ENCODE assay signal across 8 cellular contexts in the genomic region with DNA sequence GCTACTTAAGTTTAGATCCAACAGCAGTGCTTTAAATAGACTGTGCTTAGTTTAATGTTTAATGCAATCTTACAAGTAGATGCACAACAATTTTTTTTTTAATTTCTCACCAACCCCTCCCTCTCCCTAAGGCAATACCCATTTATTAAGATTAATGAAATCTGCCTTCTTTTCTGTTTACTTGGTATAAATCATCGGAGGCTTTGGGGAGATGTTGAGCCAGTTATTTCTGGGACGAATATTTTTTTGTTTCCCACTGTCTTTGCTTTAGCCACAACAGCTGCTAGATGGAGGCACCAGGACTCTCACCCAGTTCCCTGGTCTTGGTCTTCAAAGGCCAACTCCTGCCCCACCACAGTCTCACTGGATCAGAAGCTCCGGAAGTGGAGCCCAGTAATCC.
A peak's percentile ranks its signal among the peaks of the same experiment; 100 is the strongest.
DNase-seq lines count a peak whose midpoint lies in the region; ATAC-seq and TF ChIP-seq lines count a peak whose summit lies in the region.

No MANE protein-coding gene starts in this region.

- H3K56ac ChIP-seq in mesendoderm (ENCODE audit: low read length) = no peak overlapping the region

- no peak for ATAC-seq in activated CD8-positive, alpha-beta T cell treated with anti-CD3 and anti-CD28 coated beads, Interleukin-2, amount 10 ng/mL, durations not matched to agents 7 days and 5 days
- ATAC-seq in stimulated activated memory B cell treated with anti-CD40 and anti-IgM and Interleukin-4, amounts not matched to agents 10 μg/mL and 1 μg/mL and 100 μg/mL, for 72 hours = no peak

- H3K9me3 ChIP-seq in HUES48 (ENCODE audit: control insufficient read depth, insufficient read depth, low read length) (no peaks in the 10 kb centered on the region), left ventricle myocardium inferior (replicated peaks) (no peaks in the 10 kb centered on the region)

- H3K36me3 ChIP-seq in HUES48 (ENCODE audit: control insufficient read depth, insufficient read depth, low read length) (no peaks in the 10 kb centered on the region), left ventricle myocardium inferior (no peaks in the 10 kb centered on the region), mesendoderm (ENCODE audit: control insufficient read depth, insufficient read depth, low read length) (no peaks in the 10 kb centered on the region)

- H3K23ac ChIP-seq in mesendoderm (ENCODE audit: low read length) = no peak overlapping the region

- no CpG with 5 or more reads among the region's 3 CpGs for WGBS in mesendoderm (ENCODE audit: extremely low coverage, insufficient coverage, low lambda C conversion rate)

- H4K8ac ChIP-seq in mesendoderm (ENCODE audit: low read depth, low read length) = no peak overlapping the region

- H3K36me3 Mint-ChIP-seq in activated CD8-positive, alpha-beta T cell treated with anti-CD3 and anti-CD28 coated beads, Interleukin-2, amount 10 ng/mL, durations not matched to agents 7 days and 5 days (ENCODE audit: low read depth) = peaks cover 62% of the 10 kb centered on the region
- H3K36me3 Mint-ChIP-seq in stimulated activated memory B cell treated with anti-CD40 and anti-IgM and Interleukin-4, amounts not matched to agents 10 μg/mL and 1 μg/mL and 100 μg/mL, for 72 hours = peaks cover 56% of the 10 kb centered on the region

- TF ChIP-seq CTCF in left ventricle myocardium inferior (IDR thresholded peaks at IDR 0.05; ENCODE audit: borderline replicate concordance) = no peak

- no peak overlapping the region for H2BK120ac ChIP-seq in mesendoderm (ENCODE audit: low read depth, low read length)

- H2BK5ac ChIP-seq in mesendoderm (ENCODE audit: low read length) = no peak overlapping the region

- peak overlapping the region; percentile 95 for H3K27ac Mint-ChIP-seq in activated CD8-positive, alpha-beta T cell treated with anti-CD3 and anti-CD28 coated beads, Interleukin-2, amount 10 ng/mL, durations not matched to agents 7 days and 5 days
- H3K27ac Mint-ChIP-seq in stimulated activated memory B cell treated with anti-CD40 and anti-IgM and Interleukin-4, amounts not matched to agents 10 μg/mL and 1 μg/mL and 100 μg/mL, for 72 hours = peak overlapping the region; percentile 99

- intact Hi-C loops in left ventricle myocardium inferior (cut with micrococcal nuclease) = no loop called here

- no peaks in the 10 kb centered on the region for H3K27me3 Mint-ChIP-seq in activated CD8-positive, alpha-beta T cell treated with anti-CD3 and anti-CD28 coated beads, Interleukin-2, amount 10 ng/mL, durations not matched to agents 7 days and 5 days (ENCODE audit: low read depth)
- H3K27me3 Mint-ChIP-seq in stimulated activated memory B cell treated with anti-CD40 and anti-IgM and Interleukin-4, amounts not matched to agents 10 μg/mL and 1 μg/mL and 100 μg/mL, for 72 hours = no peaks in the 10 kb centered on the region

- H3K4me3 ChIP-seq in HUES48 (ENCODE audit: low read depth, low read length) (0 out of 2 replicates have a peak overlapping the region, but pooled peaks have one; percentile 25), left ventricle myocardium inferior (peak overlapping the region; percentile 67), mesendoderm (ENCODE audit: low read length) (no peak overlapping the region)

- no peak overlapping the region for H3K18ac ChIP-seq in mesendoderm (ENCODE audit: low read length)

- no peak overlapping the region; the same call in 1 of the 2 replicates for H3K9ac ChIP-seq in HUES48 (ENCODE audit: low read depth, low read length)
- H3K9ac ChIP-seq in mesendoderm (ENCODE audit: low read length) = no peak overlapping the region

- no peaks in the 10 kb centered on the region for H3K79me2 ChIP-seq in mesendoderm (ENCODE audit: control insufficient read depth, insufficient read depth, low read length)

- H3K4me1 Mint-ChIP-seq in activated CD8-positive, alpha-beta T cell treated with anti-CD3 and anti-CD28 coated beads, Interleukin-2, amount 10 ng/mL, durations not matched to agents 7 days and 5 days (ENCODE audit: low read depth) = peaks cover 52% of the 10 kb centered on the region
- H3K4me1 Mint-ChIP-seq in stimulated activated memory B cell treated with anti-CD40 and anti-IgM and Interleukin-4, amounts not matched to agents 10 μg/mL and 1 μg/mL and 100 μg/mL, for 72 hours = peaks cover 68% of the 10 kb centered on the region

- no peaks in the 10 kb centered on the region for H3K9me3 Mint-ChIP-seq in activated CD8-positive, alpha-beta T cell treated with anti-CD3 and anti-CD28 coated beads, Interleukin-2, amount 10 ng/mL, durations not matched to agents 7 days and 5 days (ENCODE audit: insufficient read depth)
- H3K9me3 Mint-ChIP-seq in stimulated activated memory B cell treated with anti-CD40 and anti-IgM and Interleukin-4, amounts not matched to agents 10 μg/mL and 1 μg/mL and 100 μg/mL, for 72 hours = no peaks in the 10 kb centered on the region

- H3K79me1 ChIP-seq in mesendoderm (ENCODE audit: low read length) = no peaks in the 10 kb centered on the region

- H3K4ac ChIP-seq in mesendoderm (ENCODE audit: low read depth, low read length) = no peak overlapping the region

- H3K27me3 ChIP-seq in HUES48 (ENCODE audit: control insufficient read depth, insufficient read depth, low read length) (0 out of 2 replicates have a peak, but pooled peaks cover 3% of the 10 kb centered on the region), left ventricle myocardium inferior (ENCODE audit: low read depth) (no peaks in the 10 kb centered on the region), mesendoderm (ENCODE audit: insufficient read depth, low read length, poor library complexity) (no peaks in the 10 kb centered on the region)

- peaks cover 46% of the 10 kb centered on the region for H3K4me1 ChIP-seq in HUES48 (ENCODE audit: control insufficient read depth, insufficient read depth, low read length)
- H3K4me1 ChIP-seq in left ventricle myocardium inferior = peaks cover 52% of the 10 kb centered on the region
- H3K4me1 ChIP-seq in mesendoderm (ENCODE audit: control insufficient read depth, low read depth, low read length) = peaks cover 7% of the 10 kb centered on the region

- CTCF ChIA-PET in activated CD8-positive, alpha-beta T cell treated with anti-CD3 and anti-CD28 coated beads, Interleukin-2, amount 10 ng/mL, durations not matched to agents 7 days and 5 days (lab: Charles Lee) = interaction anchor here (0.6 to 2.7 kb wide), 4 partner anchors 50 to 160 kb away, joined by 3 to 11 read pairs (median 3); a partner anchor contains a TSS

- H2BK15ac ChIP-seq in mesendoderm (replicated peaks; ENCODE audit: low read depth) = no peak overlapping the region

- no peak for DNase-seq in activated CD8-positive, alpha-beta T cell treated with anti-CD3 and anti-CD28 coated beads, Interleukin-2, amount 10 ng/mL, durations not matched to agents 7 days and 5 days
- DNase-seq in left ventricle myocardium inferior = no peak
- no peak for DNase-seq in mesendoderm
- DNase-seq in hypothalamus (lab: John Stamatoyannopoulos, UW) = no peak
- no peak for DNase-seq in SKM-1 (lab: John Stamatoyannopoulos, UW; ENCODE audit: unreplicated experiment)
- no peak for DNase-seq in kidney tubule cell (ENCODE audit: low spot score)

- POLR2A ChIA-PET in activated CD8-positive, alpha-beta T cell treated with anti-CD3 and anti-CD28 coated beads, Interleukin-2, amount 10 ng/mL, durations not matched to agents 7 days and 5 days (lab: Charles Lee) = interaction anchor here (0.7 to 2.6 kb wide), 8 partner anchors 9 to 197 kb away, joined by 3 to 18 read pairs (median 4); a partner anchor contains a TSS

- H3K4me3 Mint-ChIP-seq in activated CD8-positive, alpha-beta T cell treated with anti-CD3 and anti-CD28 coated beads, Interleukin-2, amount 10 ng/mL, durations not matched to agents 7 days and 5 days = peak overlapping the region; percentile 83
- peak overlapping the region; percentile 84 for H3K4me3 Mint-ChIP-seq in stimulated activated memory B cell treated with anti-CD40 and anti-IgM and Interleukin-4, amounts not matched to agents 10 μg/mL and 1 μg/mL and 100 μg/mL, for 72 hours

- H3K27ac ChIP-seq in HUES48 (ENCODE audit: low read depth, low read length) (peak overlapping the region; percentile 92), left ventricle myocardium inferior (replicated peaks) (peak overlapping the region; percentile 87), mesendoderm (ENCODE audit: low read depth, low read length) (no peak overlapping the region)

- no peak overlapping the region for H3K4me2 ChIP-seq in mesendoderm (ENCODE audit: low read length)

- H2AK5ac ChIP-seq in mesendoderm (ENCODE audit: low read length) = no peak overlapping the region

- no peak overlapping the region for H4K5ac ChIP-seq in mesendoderm (ENCODE audit: low read length)
